Comparison of ENCODE assay signal across 9 cellular contexts in genomic region chr15:64851503-64851840, GRCh38. TPM values are rescaled to one million over a fixed set of nuclear protein-coding genes. Genes with fewer than 3 reads are reported as not detected.
DNase-seq lines count a peak whose midpoint lies in the region; ATAC-seq and TF ChIP-seq lines count a peak whose summit lies in the region.
"Had no signal": no experiment of that assay in that cellular context is flagged by ENCODE, and none has a peak within 500 bp of the region (broad histone marks: within the 10 kb centered on the region; RNA-seq: fewer than 3 reads in every experiment).

No MANE protein-coding gene starts in this region.

- POLR2A ChIA-PET in activated CD4-positive, alpha-beta memory T cell treated with anti-CD3 and anti-CD28 coated beads for 36 hours (lab: Charles Lee), result no interaction called here
- POLR2A ChIA-PET in HEK293T (lab: Yijun Ruan, JAX), result no interaction called here

- no peak for ATAC-seq in HG02642 (IDR thresholded peaks at IDR 0.05; ENCODE audit: poor library complexity, unreplicated experiment)

- TF ChIP-seq CTCF in nephron (IDR thresholded peaks at IDR 0.05; ENCODE audit: unreplicated experiment in 3 of 3), result no peak

- no peaks in the 10 kb centered on the region for H3K9me3 Mint-ChIP-seq in nephron
- H3K9me3 Mint-ChIP-seq in activated CD4-positive, alpha-beta memory T cell treated with anti-CD3 and anti-CD28 coated beads for 36 hours, result no peaks in the 10 kb centered on the region

- H3K36me3 Mint-ChIP-seq in nephron (ENCODE audit: low read depth), result peaks cover 26% of the 10 kb centered on the region
- H3K36me3 Mint-ChIP-seq in activated CD4-positive, alpha-beta memory T cell treated with anti-CD3 and anti-CD28 coated beads for 36 hours, result peaks cover 45% of the 10 kb centered on the region

- CTCF ChIA-PET in activated CD4-positive, alpha-beta memory T cell treated with anti-CD3 and anti-CD28 coated beads for 36 hours (lab: Charles Lee), result no interaction called here
- CTCF ChIA-PET in HEK293T (lab: Yijun Ruan, JAX), result no interaction called here

- H3K4me3 Mint-ChIP-seq in nephron, result no peak overlapping the region
- no peak overlapping the region for H3K4me3 Mint-ChIP-seq in activated CD4-positive, alpha-beta memory T cell treated with anti-CD3 and anti-CD28 coated beads for 36 hours

- intact Hi-C loops in activated CD4-positive, alpha-beta memory T cell treated with anti-CD3 and anti-CD28 coated beads for 36 hours (cut with micrococcal nuclease), result no loop called here

- H3K27me3 Mint-ChIP-seq in nephron (ENCODE audit: low read depth), result no peaks in the 10 kb centered on the region
- H3K27me3 Mint-ChIP-seq in activated CD4-positive, alpha-beta memory T cell treated with anti-CD3 and anti-CD28 coated beads for 36 hours, result no peaks in the 10 kb centered on the region

- peaks cover 46% of the 10 kb centered on the region for H3K4me1 Mint-ChIP-seq in nephron
- H3K4me1 Mint-ChIP-seq in activated CD4-positive, alpha-beta memory T cell treated with anti-CD3 and anti-CD28 coated beads for 36 hours (ENCODE audit: low read depth), result peaks cover 51% of the 10 kb centered on the region

- peak overlapping the region in 2 of 3 experiments; percentile 5 to 9 for H3K27ac Mint-ChIP-seq in nephron
- H3K27ac Mint-ChIP-seq in activated CD4-positive, alpha-beta memory T cell treated with anti-CD3 and anti-CD28 coated beads for 36 hours, result no peak overlapping the region

- peak; percentile 85 for DNase-seq in AG20443 (ENCODE audit: low spot score)
- DNase-seq in RPMI7951 (ENCODE audit: low read depth), result peak; percentile 58
- DNase-seq in fibroblast of gingiva (ENCODE audit: low read depth), result peak; percentile 88
- DNase-seq in activated CD4-positive, alpha-beta memory T cell treated with anti-CD3 and anti-CD28 coated beads for 36 hours, result no peak
- DNase-seq in COR-L47 (lab: John Stamatoyannopoulos, UW), result no peak
- no peak for DNase-seq in HEK293T (ENCODE audit: extremely low spot score)
- DNase-seq: substantia nigra had no signal

TF ChIP-seq in HEK293T, 16 proteins besides CTCF, POLR2A, EP300 and RAD21:
- no peak for TF ChIP-seq CTBP1 (IDR thresholded peaks at IDR 0.05; ENCODE audit: borderline replicate concordance)
- no peak for TF ChIP-seq LEF1 (IDR thresholded peaks at IDR 0.05; ENCODE audit: borderline replicate concordance)
- TF ChIP-seq NFRKB (IDR thresholded peaks at IDR 0.05), result no peak
- no peak for TF ChIP-seq FOXM1 (IDR thresholded peaks at IDR 0.05; ENCODE audit: borderline replicate concordance)
- no peak for TF ChIP-seq HDGF (IDR thresholded peaks at IDR 0.05; ENCODE audit: borderline replicate concordance)
- no peak for TF ChIP-seq PKNOX1 (IDR thresholded peaks at IDR 0.05)
- no peak for TF ChIP-seq TARDBP (IDR thresholded peaks at IDR 0.05)
- no peak for TF ChIP-seq ARNT (IDR thresholded peaks at IDR 0.05)
- no peak for TF ChIP-seq FOXA1 (IDR thresholded peaks at IDR 0.05)
- no peak for TF ChIP-seq L3MBTL2 (conservative IDR thresholded peaks at IDR 0.05)
- TF ChIP-seq ELF4 (IDR thresholded peaks at IDR 0.05), result no peak

RNA-seq across cellular contexts. Expression of gene PLEKHO2, which starts 9.8 kb away (rescaled TPM):
- total RNA-seq in RPMI7951 (2014; rRNA removed; shearing (Covaris generic)), result 18.5 and 22.3 TPM in 2 replicates
- total RNA-seq in activated CD4-positive, alpha-beta memory T cell treated with anti-CD3 and anti-CD28 coated beads for 36 hours, result 10 to 100 TPM; 15.3 to 15.6 TPM

RNA-seq across cellular contexts. Expression of gene PIF1, which starts 26.0 kb away (rescaled TPM):
- 13.8 and 19.5 TPM in 2 replicates for total RNA-seq in RPMI7951 (2014; rRNA removed; shearing (Covaris generic))
- total RNA-seq in activated CD4-positive, alpha-beta memory T cell treated with anti-CD3 and anti-CD28 coated beads for 36 hours, result 10 to 100 TPM; 23.6 to 30.2 TPM

Comparison
In these comparisons a context has a peak if more than half of its experiments do, and no peak if none do; other contexts are left out.
1. DNase-seq: peak in AG20443 (single experiment), RPMI7951 (single experiment) and fibroblast of gingiva (single experiment); none in activated CD4-positive, alpha-beta memory T cell treated with anti-CD3 and anti-CD28 coated beads for 36 hours (single experiment), COR-L47 (single experiment) and HEK293T (single experiment).